Comparison of ENCODE assay signal across 8 cellular contexts in the genomic region with DNA sequence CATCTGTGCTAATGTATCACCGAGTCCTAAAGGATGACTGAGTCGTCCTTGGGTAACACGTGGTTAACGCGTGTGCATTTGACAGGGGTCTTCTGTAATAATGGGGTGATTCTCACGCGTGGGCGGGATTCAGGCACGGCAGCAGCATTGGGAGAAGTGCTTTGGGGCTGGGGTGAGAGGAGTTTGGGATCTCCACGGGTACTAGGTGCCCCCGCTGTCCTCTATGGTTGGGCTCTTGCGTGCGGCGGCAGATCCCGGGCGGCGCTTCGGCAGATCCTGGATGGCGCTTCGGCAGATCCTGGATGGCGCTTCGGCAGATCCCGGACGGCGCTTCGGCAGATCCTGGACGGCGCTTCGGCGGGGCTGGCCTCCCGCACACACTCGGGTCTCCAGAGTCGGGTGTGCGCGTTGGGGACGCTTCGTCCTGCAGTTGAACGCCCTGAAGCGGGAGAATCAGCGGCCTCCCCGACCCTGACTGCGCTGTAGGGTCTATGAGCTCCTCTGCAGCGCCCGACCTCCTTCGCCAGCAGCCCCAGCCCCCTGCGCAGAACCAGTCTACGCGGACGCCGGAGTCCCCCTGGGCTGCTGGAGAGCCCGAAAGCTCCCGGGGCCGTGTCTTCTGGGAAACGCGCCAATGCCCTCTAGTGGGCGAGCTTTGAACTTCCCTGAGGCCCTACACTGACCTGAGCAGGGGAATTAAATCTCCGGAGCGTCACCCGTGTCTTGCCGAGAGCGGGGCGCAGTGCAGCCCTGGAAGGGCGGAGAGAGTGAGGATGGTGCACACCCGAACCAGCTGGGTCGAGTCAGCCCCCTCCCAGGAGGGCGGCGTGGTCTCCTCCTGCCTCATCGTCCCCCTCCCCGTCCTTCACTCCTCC. TPM values are rescaled to one million over a fixed set of nuclear protein-coding genes. Genes with fewer than 3 reads are reported as not detected.
DNase-seq lines count a peak whose midpoint lies in the region; ATAC-seq and TF ChIP-seq lines count a peak whose summit lies in the region.

No MANE protein-coding gene starts in this region.

- ATAC-seq in GM18502 (IDR thresholded peaks at IDR 0.05; ENCODE audit: poor library complexity, unreplicated experiment) (peak; percentile 72), HG03135 (IDR thresholded peaks at IDR 0.05; ENCODE audit: unreplicated experiment) (peak; percentile 92), GM18870 (IDR thresholded peaks at IDR 0.05; ENCODE audit: unreplicated experiment) (no peak)
- peak; percentile 95 to 97 for ATAC-seq in activated CD4-positive, CD25-positive, alpha-beta regulatory T cell treated with anti-CD3 and anti-CD28 coated beads, Interleukin-2, amount 50 U/mL, for 24 hours

- H3K27me3 ChIP-seq in kidney epithelial cell (ENCODE audit: control insufficient read depth, insufficient read depth, low read length) = peaks cover 30% of the 10 kb centered on the region

- peak; percentile 90 for DNase-seq in NCI-H345 (lab: John Stamatoyannopoulos, UW)
- DNase-seq in cerebellar cortex (ENCODE audit: low spot score) = peak; percentile 91
- peak; percentile 25 for DNase-seq in kidney epithelial cell (ENCODE audit: low read depth)
- peak; percentile 67 to 71 for DNase-seq in stimulated activated CD4-positive, alpha-beta T cell treated with anti-CD3 and anti-CD28 coated beads, Interleukin-15, amount 100 ng/mL, for 1 hour (ENCODE audit: low read depth in 1 of 2, low spot score in 1 of 2)

- no peaks in the 10 kb centered on the region for H3K36me3 ChIP-seq in kidney epithelial cell (ENCODE audit: control insufficient read depth, insufficient read depth, low read length)

- TF ChIP-seq CTCF in kidney epithelial cell (IDR thresholded peaks at IDR 0.05; ENCODE audit: insufficient read depth, low read length, poor library complexity, severe bottlenecking) = peak; percentile 89

- H3K4me3 ChIP-seq in kidney epithelial cell (ENCODE audit: low read depth, low read length) = peak overlapping the region; percentile 17

RNA-seq across cellular contexts. Expression of gene EPHB3, which starts 48.1 kb away (rescaled TPM):
- 1.0 and 1.5 TPM in 2 replicates for total RNA-seq in kidney epithelial cell

Comparison
In these comparisons a context has a peak if more than half of its experiments do, and no peak if none do; other contexts are left out.
1. DNase-seq: peak in every context shown above with its lines; median percentile 91 in cerebellar cortex; 90 in NCI-H345; 69 in stimulated activated CD4-positive, alpha-beta T cell treated with anti-CD3 and anti-CD28 coated beads, Interleukin-15, amount 100 ng/mL, for 1 hour; 25 in kidney epithelial cell.